In the genomic region with DNA sequence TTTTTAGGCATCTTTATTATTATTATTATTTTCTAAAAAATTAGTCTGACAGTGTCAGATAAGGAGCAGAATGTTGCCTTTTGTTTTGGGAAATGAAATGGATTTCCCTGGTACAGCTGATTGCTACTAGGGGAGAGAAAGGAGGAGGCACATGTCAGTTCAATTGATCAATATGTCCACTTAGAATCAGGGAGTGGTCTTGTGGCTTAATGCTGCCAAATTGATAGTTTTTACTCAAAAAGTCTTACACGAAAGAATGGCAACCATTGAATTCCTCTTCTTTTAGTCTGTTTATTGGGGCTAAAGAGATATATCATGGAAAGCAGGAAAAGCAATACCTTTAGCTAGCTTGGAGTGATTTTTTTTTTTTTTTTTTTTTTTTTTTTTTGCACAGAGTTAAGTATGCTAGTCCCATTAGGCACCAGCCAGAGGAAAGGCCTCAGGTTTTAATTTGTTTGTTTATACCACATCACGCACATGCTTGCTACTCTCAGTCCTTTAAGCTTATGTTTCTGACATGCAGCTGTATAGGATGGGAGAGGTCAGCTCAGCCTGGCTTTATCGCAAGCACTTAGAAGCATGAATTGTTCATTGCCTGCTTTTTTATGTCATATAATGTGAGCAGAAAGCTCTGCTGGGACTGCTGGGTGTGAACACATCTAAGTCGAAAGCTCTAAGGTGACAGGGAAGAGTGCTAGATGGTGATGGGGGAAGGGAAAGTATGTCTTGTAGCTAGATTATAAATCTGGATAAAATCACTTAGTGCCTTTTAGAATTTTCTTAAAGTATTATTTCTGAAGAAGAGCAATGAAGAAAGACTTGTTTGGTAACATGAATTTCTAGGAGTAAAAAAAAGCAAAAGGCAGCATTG, we compare ENCODE assay signal across 1 cellular context.
A peak's percentile ranks its signal among the peaks of the same experiment; 100 is the strongest.
TF ChIP-seq lines count a peak whose summit lies in the region.

No MANE protein-coding gene starts in this region.

TF ChIP-seq in K562, 482 proteins besides CTCF, POLR2A, EP300 and RAD21:
- TF ChIP-seq, protein P1, sequence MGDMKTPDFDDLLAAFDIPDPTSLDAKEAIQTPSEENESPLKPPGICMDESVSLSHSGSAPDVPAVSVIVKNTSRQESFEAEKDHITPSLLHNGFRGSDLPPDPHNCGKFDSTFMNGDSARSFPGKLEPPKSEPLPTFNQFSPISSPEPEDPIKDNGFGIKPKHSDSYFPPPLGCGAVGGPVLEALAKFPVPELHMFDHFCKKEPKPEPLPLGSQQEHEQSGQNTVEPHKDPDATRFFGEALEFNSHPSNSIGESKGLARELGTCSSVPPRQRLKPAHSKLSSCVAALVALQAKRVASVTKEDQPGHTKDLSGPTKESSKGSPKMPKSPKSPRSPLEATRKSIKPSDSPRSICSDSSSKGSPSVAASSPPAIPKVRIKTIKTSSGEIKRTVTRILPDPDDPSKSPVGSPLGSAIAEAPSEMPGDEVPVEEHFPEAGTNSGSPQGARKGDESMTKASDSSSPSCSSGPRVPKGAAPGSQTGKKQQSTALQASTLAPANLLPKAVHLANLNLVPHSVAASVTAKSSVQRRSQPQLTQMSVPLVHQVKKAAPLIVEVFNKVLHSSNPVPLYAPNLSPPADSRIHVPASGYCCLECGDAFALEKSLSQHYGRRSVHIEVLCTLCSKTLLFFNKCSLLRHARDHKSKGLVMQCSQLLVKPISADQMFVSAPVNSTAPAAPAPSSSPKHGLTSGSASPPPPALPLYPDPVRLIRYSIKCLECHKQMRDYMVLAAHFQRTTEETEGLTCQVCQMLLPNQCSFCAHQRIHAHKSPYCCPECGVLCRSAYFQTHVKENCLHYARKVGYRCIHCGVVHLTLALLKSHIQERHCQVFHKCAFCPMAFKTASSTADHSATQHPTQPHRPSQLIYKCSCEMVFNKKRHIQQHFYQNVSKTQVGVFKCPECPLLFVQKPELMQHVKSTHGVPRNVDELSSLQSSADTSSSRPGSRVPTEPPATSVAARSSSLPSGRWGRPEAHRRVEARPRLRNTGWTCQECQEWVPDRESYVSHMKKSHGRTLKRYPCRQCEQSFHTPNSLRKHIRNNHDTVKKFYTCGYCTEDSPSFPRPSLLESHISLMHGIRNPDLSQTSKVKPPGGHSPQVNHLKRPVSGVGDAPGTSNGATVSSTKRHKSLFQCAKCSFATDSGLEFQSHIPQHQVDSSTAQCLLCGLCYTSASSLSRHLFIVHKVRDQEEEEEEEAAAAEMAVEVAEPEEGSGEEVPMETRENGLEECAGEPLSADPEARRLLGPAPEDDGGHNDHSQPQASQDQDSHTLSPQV (IDR thresholded peaks at IDR 0.05) = peak; percentile 5; the same call in 1 of the 2 replicates
- no peak for TF ChIP-seq GATA2 (CRISPR knock-in tag; IDR thresholded peaks at IDR 0.05)
